ENCODE assay signal across 1 cellular context in genomic region chr9:102124465-102124864, GRCh38.
TF ChIP-seq lines count a peak whose summit lies in the region.

No MANE protein-coding gene starts in this region.

TF ChIP-seq in WTC11, 78 proteins besides CTCF, POLR2A, EP300 and RAD21 (continued from another document):
- TF ChIP-seq FOXJ3 (CRISPR knock-in tag; IDR thresholded peaks at IDR 0.05; ENCODE audit: borderline replicate concordance) (no peak), NFATC4 (CRISPR knock-in tag; IDR thresholded peaks at IDR 0.05) (no peak)
- TF ChIP-seq, protein P1, sequence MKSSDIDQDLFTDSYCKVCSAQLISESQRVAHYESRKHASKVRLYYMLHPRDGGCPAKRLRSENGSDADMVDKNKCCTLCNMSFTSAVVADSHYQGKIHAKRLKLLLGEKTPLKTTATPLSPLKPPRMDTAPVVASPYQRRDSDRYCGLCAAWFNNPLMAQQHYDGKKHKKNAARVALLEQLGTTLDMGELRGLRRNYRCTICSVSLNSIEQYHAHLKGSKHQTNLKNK (CRISPR knock-in tag; IDR thresholded peaks at IDR 0.05) = no peak
- TF ChIP-seq, protein P2, sequence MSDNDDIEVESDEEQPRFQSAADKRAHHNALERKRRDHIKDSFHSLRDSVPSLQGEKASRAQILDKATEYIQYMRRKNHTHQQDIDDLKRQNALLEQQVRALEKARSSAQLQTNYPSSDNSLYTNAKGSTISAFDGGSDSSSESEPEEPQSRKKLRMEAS (CRISPR knock-in tag; IDR thresholded peaks at IDR 0.05) = no peak
